1 cellular context compared by ENCODE assay signal in genomic region chr6:36686668-36687513, GRCh38.
TF ChIP-seq lines count a peak whose summit lies in the region.

No MANE protein-coding gene starts in this region.

TF ChIP-seq in HepG2, 621 proteins besides CTCF, POLR2A, EP300 and RAD21 (continued from another document):
- TF ChIP-seq SRSF4 (IDR thresholded peaks at IDR 0.05; ENCODE audit: low read depth, low read length, poor library complexity, severe bottlenecking) = no peak
- TF ChIP-seq ZNF101 (CRISPR knock-in tag; IDR thresholded peaks at IDR 0.05; ENCODE audit: borderline replicate concordance, low read depth) = no peak
- TF ChIP-seq ZBTB4 (CRISPR knock-in tag; IDR thresholded peaks at IDR 0.05; ENCODE audit: borderline replicate concordance) = no peak
- no peak for TF ChIP-seq ZNF775 (CRISPR knock-in tag; IDR thresholded peaks at IDR 0.05; ENCODE audit: borderline replicate concordance)
- TF ChIP-seq ZNF468 (CRISPR knock-in tag; IDR thresholded peaks at IDR 0.05) = no peak
- TF ChIP-seq AGO2 (optimal IDR thresholded peaks at IDR 0.05; ENCODE audit: low read depth, low read length) = peak; percentile 55
- TF ChIP-seq AGO1 (IDR thresholded peaks at IDR 0.05; ENCODE audit: low read depth, low read length, poor library complexity, severe bottlenecking) = peak; percentile 4
- TF ChIP-seq ZMYM2 (CRISPR knock-in tag; IDR thresholded peaks at IDR 0.05) = no peak
- no peak for TF ChIP-seq ZKSCAN1 (IDR thresholded peaks at IDR 0.05; ENCODE audit: low read length)
- TF ChIP-seq GABPB1 (CRISPR knock-in tag; IDR thresholded peaks at IDR 0.05) = no peak
- no peak for TF ChIP-seq ZKSCAN5 (CRISPR knock-in tag; IDR thresholded peaks at IDR 0.05)
- peak; percentile 54; the same call in 1 of the 2 replicates for TF ChIP-seq BORCS8-MEF2B (CRISPR knock-in tag; IDR thresholded peaks at IDR 0.05)
- no peak for TF ChIP-seq RXRA (CRISPR knock-in tag; IDR thresholded peaks at IDR 0.05)
- no peak for TF ChIP-seq CBX5 (CRISPR knock-in tag; IDR thresholded peaks at IDR 0.05; ENCODE audit: borderline replicate concordance)
- no peak for TF ChIP-seq ARID2 (CRISPR knock-in tag; IDR thresholded peaks at IDR 0.05; ENCODE audit: borderline replicate concordance)
- TF ChIP-seq ZBTB34 (CRISPR knock-in tag; IDR thresholded peaks at IDR 0.05) = no peak
- no peak for TF ChIP-seq XRCC5 (optimal IDR thresholded peaks at IDR 0.05; ENCODE audit: low read length)
- no peak for TF ChIP-seq ZNF687 (CRISPR knock-in tag; IDR thresholded peaks at IDR 0.05)
- TF ChIP-seq ZNF850 (CRISPR knock-in tag; conservative IDR thresholded peaks at IDR 0.05) = 0 out of 2 replicates have a peak, but pooled peaks have one; percentile 19
- TF ChIP-seq BRF2 (CRISPR knock-in tag; IDR thresholded peaks at IDR 0.05) = no peak
- TF ChIP-seq ZNF501 (CRISPR knock-in tag; IDR thresholded peaks at IDR 0.05) = no peak
- TF ChIP-seq MEIS1 (CRISPR knock-in tag; IDR thresholded peaks at IDR 0.05; ENCODE audit: borderline replicate concordance) = no peak
- no peak for TF ChIP-seq ATM (IDR thresholded peaks at IDR 0.05; ENCODE audit: borderline replicate concordance)
- no peak for TF ChIP-seq MAX (IDR thresholded peaks at IDR 0.05)
- TF ChIP-seq PHF5A (CRISPR knock-in tag; IDR thresholded peaks at IDR 0.05; ENCODE audit: low read depth, unreplicated experiment) = no peak
- no peak for TF ChIP-seq GABPA (IDR thresholded peaks at IDR 0.05; ENCODE audit: low read depth, low read length)
- TF ChIP-seq GABPA (CRISPR knock-in tag; IDR thresholded peaks at IDR 0.05; ENCODE audit: low read depth) = no peak
- TF ChIP-seq FOXC1 (CRISPR knock-in tag; IDR thresholded peaks at IDR 0.05; ENCODE audit: borderline replicate concordance) = 0 out of 2 replicates have a peak, but pooled peaks have one; percentile 37
- TF ChIP-seq ZNF317 (CRISPR knock-in tag; IDR thresholded peaks at IDR 0.05) = no peak
- peak; percentile 98 for TF ChIP-seq ZKSCAN8 (CRISPR knock-in tag; IDR thresholded peaks at IDR 0.05; ENCODE audit: borderline replicate concordance)
- TF ChIP-seq PPARG (CRISPR knock-in tag; conservative IDR thresholded peaks at IDR 0.05) = no peak
- TF ChIP-seq TARDBP (CRISPR knock-in tag; IDR thresholded peaks at IDR 0.05) = 0 out of 2 replicates have a peak, but pooled peaks have one; percentile 41
- TF ChIP-seq CCAR2 (optimal IDR thresholded peaks at IDR 0.05; ENCODE audit: low read depth, low read length) = no peak
